Comparison of ENCODE assay signal across 18 cellular contexts in the genomic region with DNA sequence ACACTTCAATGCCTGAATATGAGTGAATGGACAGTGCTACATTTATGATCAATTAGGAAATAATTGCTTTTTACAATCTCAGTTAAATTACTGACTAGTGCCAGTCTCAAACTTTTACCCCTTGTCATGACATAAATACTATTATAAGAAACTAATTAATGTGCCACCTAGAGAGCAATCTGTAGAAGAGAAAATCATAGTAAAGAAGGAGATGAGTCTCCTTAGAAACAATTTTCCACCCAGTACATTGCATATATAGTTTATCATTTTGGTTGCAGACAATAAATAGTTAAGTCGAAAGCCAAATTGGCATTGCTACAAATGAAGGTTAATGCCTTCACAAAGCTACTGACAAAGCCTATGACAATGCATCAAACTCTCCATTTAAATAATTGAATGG.
DNase-seq lines count a peak whose midpoint lies in the region; ATAC-seq and TF ChIP-seq lines count a peak whose summit lies in the region.
"Had no signal": no experiment of that assay in that cellular context is flagged by ENCODE, and none has a peak within 500 bp of the region (broad histone marks: within the 10 kb centered on the region; RNA-seq: fewer than 3 reads in every experiment).

No MANE protein-coding gene starts in this region.

- peak; percentile 38 for TF ChIP-seq CTCF in epithelial cell of proximal tubule (conservative IDR thresholded peaks at IDR 0.05; ENCODE audit: low read depth, low read length)

- no peaks in the 10 kb centered on the region for H3K4me1 Mint-ChIP-seq in activated T-helper 17 cell treated with anti-CD3 and anti-CD28 coated beads, Interleukin-2, amount 50 U/mL, for 72 hours
- H3K4me1 Mint-ChIP-seq: CD4-positive, CD25-positive, alpha-beta regulatory T cell had no signal

- DNase-seq in DMS53 (lab: John Stamatoyannopoulos, UW): peak; percentile 24
- no peak for DNase-seq in DMS53 treated with DMSO at 0.1 percent for 48 hours (lab: John Stamatoyannopoulos, UW; ENCODE audit: unreplicated experiment)
- peak; percentile 40 for DNase-seq in RKO (ENCODE audit: low spot score)
- DNase-seq in epithelial cell of proximal tubule (ENCODE audit: low read depth): no peak
- no peak for DNase-seq in posterior vena cava (ENCODE audit: low spot score)
- no peak for DNase-seq in middle frontal gyrus (ENCODE audit: extremely low spot score, low spot score)
- DNase-seq: 8988T; CD4-positive, CD25-positive, alpha-beta regulatory T cell; DND-41; GDM1; KG1; MG63; NCI-H1105 treated with DMSO at 0.1 percent for 48 hours; NCI-H510A; SIG-M5; SW 1271 had no signal

- no peaks in the 10 kb centered on the region for H3K27me3 Mint-ChIP-seq in activated T-helper 17 cell treated with anti-CD3 and anti-CD28 coated beads, Interleukin-2, amount 50 U/mL, for 72 hours
- H3K27me3 Mint-ChIP-seq: CD4-positive, CD25-positive, alpha-beta regulatory T cell had no signal

- H3K36me3 Mint-ChIP-seq in activated T-helper 17 cell treated with anti-CD3 and anti-CD28 coated beads, Interleukin-2, amount 50 U/mL, for 72 hours (ENCODE audit: low read depth): no peaks in the 10 kb centered on the region
- H3K36me3 Mint-ChIP-seq: CD4-positive, CD25-positive, alpha-beta regulatory T cell had no signal

- no peak for ATAC-seq in GM21737 (IDR thresholded peaks at IDR 0.05; ENCODE audit: unreplicated experiment)
- no peak for ATAC-seq in activated T-helper 17 cell treated with anti-CD3 and anti-CD28 coated beads, Interleukin-2, amount 50 U/mL, for 72 hours (replicated peaks)

- no peak overlapping the region for H3K4me3 Mint-ChIP-seq in activated T-helper 17 cell treated with anti-CD3 and anti-CD28 coated beads, Interleukin-2, amount 50 U/mL, for 72 hours
- H3K4me3 Mint-ChIP-seq: CD4-positive, CD25-positive, alpha-beta regulatory T cell had no signal

- H3K27ac Mint-ChIP-seq in activated T-helper 17 cell treated with anti-CD3 and anti-CD28 coated beads, Interleukin-2, amount 50 U/mL, for 72 hours: no peak overlapping the region
- H3K27ac Mint-ChIP-seq: CD4-positive, CD25-positive, alpha-beta regulatory T cell had no signal

- no peak overlapping the region for H3K4me3 ChIP-seq in epithelial cell of proximal tubule (ENCODE audit: low read depth, low read length)
- H3K4me3 ChIP-seq: MG63 had no signal

- H3K9me3 Mint-ChIP-seq in activated T-helper 17 cell treated with anti-CD3 and anti-CD28 coated beads, Interleukin-2, amount 50 U/mL, for 72 hours: peaks cover 4% of the 10 kb centered on the region

- intact Hi-C loops in posterior vena cava (cut with DNase I): no loop called here

Comparison
In these comparisons a context has a peak if more than half of its experiments do, and no peak if none do; other contexts are left out.
1. DNase-seq: peak in DMS53 (single experiment) and RKO (single experiment); none in DMS53 treated with DMSO at 0.1 percent for 48 hours (single experiment), epithelial cell of proximal tubule (single experiment), posterior vena cava (single experiment) and middle frontal gyrus (single experiment).